17 cellular contexts compared by ENCODE assay signal in genomic region chr11:36110698-36111410, GRCh38.
DNase-seq lines count a peak whose midpoint lies in the region; ATAC-seq, FAIRE-seq and TF ChIP-seq lines count a peak whose summit lies in the region.
"Had no signal": no experiment of that assay in that cellular context is flagged by ENCODE, and none has a peak within 500 bp of the region (broad histone marks: within the 10 kb centered on the region; RNA-seq: fewer than 3 reads in every experiment).

No MANE protein-coding gene starts in this region.

- peaks cover 87% of the 10 kb centered on the region for H3K36me3 Mint-ChIP-seq in nephron progenitor cell (ENCODE audit: low read depth)

- H3K9me3 ChIP-seq in HUES6 (ENCODE audit: control insufficient read depth, insufficient read depth, low read depth, low read length) (peaks cover 25% of the 10 kb centered on the region), K562 (replicated peaks; ENCODE audit: control insufficient read depth, insufficient read depth, low read depth, low read length) (peaks cover 24% of the 10 kb centered on the region), kidney (ENCODE audit: control insufficient read depth in 1 of 2, low read length in 2 of 2) (peaks cover 0 to 9% of the 10 kb centered on the region in 2 donors)
- H3K9me3 ChIP-seq: ascending aorta, colonic mucosa, suprapubic skin had no signal

- POLR2A ChIA-PET in K562 (lab: Yijun Ruan, JAX) = interaction anchor here (0.8 to 1.1 kb wide), 2 partner anchors 10 to 49 kb away, joined by 3 to 4 read pairs; no protein-coding TSS in a partner anchor

- BruUV-seq in K562 (replicated peaks; lab: Mats Ljungman, UMichigan) = no TSS peak

- H4K20me1 ChIP-seq in K562 (replicated peaks; ENCODE audit: control insufficient read depth, insufficient read depth, low read length) = no peaks in the 10 kb centered on the region; the same call in 1 of the 2 replicates

- H3K27ac Mint-ChIP-seq in nephron progenitor cell = peak overlapping the region; percentile 38
- H3K27ac Mint-ChIP-seq: activated B cell treated with CpG ODN at 0.5 μM for 24 hours; T-helper 1 cell treated with Interleukin-12 subunit alpha and Interleukin-12 subunit beta and Interleukin-4 antibody, amounts not matched to agents 30 μg/mL and 1 μg/mL, for 36 hours had no signal

- FAIRE-seq in K562 (lab: Jason Lieb, UNC) (no peak), kidney (lab: Jason Lieb, UNC) (no peak)

- intact Hi-C loops in K562 (cut with micrococcal nuclease) = no loop called here
- intact Hi-C loops in kidney (cut with DNase I) = no loop called here

- H3K79me2 ChIP-seq in K562 (ENCODE audit: control insufficient read depth, insufficient read depth, low read length) = peaks cover 18% of the 10 kb centered on the region

- DNase-seq in NCI-H2081 treated with DMSO at 0.1 percent for 48 hours (lab: John Stamatoyannopoulos, UW) (peak; percentile 76), K562 (ENCODE audit: extremely low read depth in 1 of 4, low spot score in 3 of 4) (no peak), nephron progenitor cell (no peak), kidney (no peak), globus pallidus (ENCODE audit: low spot score) (no peak), GM19240 (ENCODE audit: insufficient read length, low spot score) (no peak)
- DNase-seq: activated B cell treated with CpG ODN at 0.5 μM for 24 hours; Calu3; colonic mucosa; foreskin melanocyte; GDM1; SIG-M5; stimulated activated CD4-positive, alpha-beta T cell treated with anti-CD3 and anti-CD28 coated beads, Interleukin-4, amount 100 ng/mL, for 24 hours had no signal

- H3K27ac ChIP-seq in HUES6 (ENCODE audit: low read depth, low read length) (peak overlapping the region; percentile 98), K562 (ENCODE audit: extremely low read depth, low read depth, low read length) (peak overlapping the region; percentile 48; the same call in 1 of the 3 replicates), kidney (ENCODE audit: low read depth in 2 of 2, low read length in 2 of 2) (no peak overlapping the region)
- H3K27ac ChIP-seq: ascending aorta, colonic mucosa, suprapubic skin had no signal

- ATAC-seq in K562 = no peak

- 55% methylated on average over 7 of the region's 8 CpGs for WGBS in K562 (ENCODE audit: insufficient coverage, low coverage, missing lambda C conversion rate)

- H3K4me3 Mint-ChIP-seq in nephron progenitor cell = no peak overlapping the region
- H3K4me3 Mint-ChIP-seq: activated B cell treated with CpG ODN at 0.5 μM for 24 hours had no signal

- H3K27me3 ChIP-seq in HUES6 (ENCODE audit: control insufficient read depth, insufficient read depth, low read length) (no peaks in the 10 kb centered on the region), K562 (ENCODE audit: control insufficient read depth in 2 of 2, insufficient read depth in 2 of 2, low read length in 2 of 2) (no peaks in the 10 kb centered on the region)
- H3K27me3 ChIP-seq: ascending aorta, colonic mucosa, suprapubic skin had no signal

- CTCF ChIA-PET in K562 (lab: Yijun Ruan, JAX; ENCODE audit: low intra/inter-chr PET ratio) = no interaction called here

- TF ChIP-seq EP300 in K562 (IDR thresholded peaks at IDR 0.05; ENCODE audit: low read length) = no peak

- H3K4me1 ChIP-seq in HUES6 (ENCODE audit: control insufficient read depth, insufficient read depth, low read length) = peaks cover 36% of the 10 kb centered on the region
- peaks cover 29 to 44% of the 10 kb centered on the region in 2 experiments for H3K4me1 ChIP-seq in K562 (replicated peaks in 1 of 2; ENCODE audit: control insufficient read depth in 2 of 2, insufficient read depth in 2 of 2, low read length in 2 of 2)
- no peaks in the 10 kb centered on the region for H3K4me1 ChIP-seq in kidney (ENCODE audit: control insufficient read depth in 1 of 2, insufficient read depth in 1 of 2, low read depth in 1 of 2, low read length in 2 of 2)
- H3K4me1 ChIP-seq: ascending aorta, colonic mucosa, suprapubic skin had no signal

- H3K4me2 ChIP-seq in K562 (ENCODE audit: insufficient read depth, low read length) = no peak overlapping the region; the same call in 1 of the 2 replicates

- H3K9ac ChIP-seq in HUES6 (ENCODE audit: low read length) (peak overlapping the region; percentile 86), K562 (ENCODE audit: insufficient read depth in 1 of 2, low read depth in 2 of 2, low read length in 2 of 2) (no peak overlapping the region; a peak in 1 of 4 replicates), kidney (ENCODE audit: low read length in 2 of 2) (no peak overlapping the region)

- in situ Hi-C loops in K562 (cut with MboI) = no loop called here

- no peak for TF ChIP-seq RAD21 in K562 (CRISPR knock-in tag; conservative IDR thresholded peaks at IDR 0.05 in 1 of 2, IDR thresholded peaks at IDR 0.05 in 1 of 2)

- TF ChIP-seq CTCF in K562 (IDR thresholded peaks at IDR 0.05 in 2 of 3, conservative IDR thresholded peaks at IDR 0.05 in 1 of 3; ENCODE audit: insufficient read depth in 2 of 3, low read depth in 1 of 3, low read length in 3 of 3) = no peak
- no peak for TF ChIP-seq CTCF in nephron progenitor cell (IDR thresholded peaks at IDR 0.05)
- TF ChIP-seq CTCF in kidney (IDR thresholded peaks at IDR 0.05; ENCODE audit: borderline replicate concordance, extremely low read depth, insufficient read depth) = no peak

- H2AFZ ChIP-seq in K562 (ENCODE audit: low read depth, low read length) = no peak overlapping the region

- no peak for TF ChIP-seq POLR2A in K562 (conservative IDR thresholded peaks at IDR 0.05)

- H3K9me1 ChIP-seq in K562 (ENCODE audit: control insufficient read depth, insufficient read depth, low read length) = no peaks in the 10 kb centered on the region

- H3K4me1 Mint-ChIP-seq in nephron progenitor cell = peaks cover 24% of the 10 kb centered on the region
- H3K4me1 Mint-ChIP-seq: activated B cell treated with CpG ODN at 0.5 μM for 24 hours had no signal

- peaks cover 21% of the 10 kb centered on the region for H3K36me3 ChIP-seq in HUES6 (ENCODE audit: control insufficient read depth, insufficient read depth, low read length)
- H3K36me3 ChIP-seq in K562 (ENCODE audit: control insufficient read depth, insufficient read depth, low read length) = peaks cover 6% of the 10 kb centered on the region; the same call in 1 of the 3 replicates
- no peaks in the 10 kb centered on the region for H3K36me3 ChIP-seq in kidney (ENCODE audit: control insufficient read depth in 1 of 2, insufficient read depth in 2 of 2, low read length in 2 of 2)
- H3K36me3 ChIP-seq: ascending aorta, colonic mucosa had no signal

- H3K27me3 Mint-ChIP-seq in nephron progenitor cell (ENCODE audit: low read depth, poor library complexity) = peaks cover 8% of the 10 kb centered on the region

- peaks cover 32% of the 10 kb centered on the region for H3K9me3 Mint-ChIP-seq in nephron progenitor cell

- H3K4me3 ChIP-seq in HUES6 (ENCODE audit: low read depth, low read length) = peak overlapping the region; percentile 33; the same call in 1 of the 2 replicates
- no peak overlapping the region for H3K4me3 ChIP-seq in K562
- H3K4me3 ChIP-seq in kidney (ENCODE audit: low read length in 2 of 2) = no peak overlapping the region
- H3K4me3 ChIP-seq: ascending aorta, colonic mucosa, suprapubic skin had no signal

TF ChIP-seq in K562, 482 proteins besides CTCF, POLR2A, EP300 and RAD21:
- TF ChIP-seq ELK3 (CRISPR knock-in tag; IDR thresholded peaks at IDR 0.05) = no peak
- no peak for TF ChIP-seq PBX2 (CRISPR knock-in tag; IDR thresholded peaks at IDR 0.05; ENCODE audit: low read depth)
- TF ChIP-seq PBX2 (tag; conservative IDR thresholded peaks at IDR 0.05; ENCODE audit: low read depth) = no peak
- TF ChIP-seq, protein P1, sequence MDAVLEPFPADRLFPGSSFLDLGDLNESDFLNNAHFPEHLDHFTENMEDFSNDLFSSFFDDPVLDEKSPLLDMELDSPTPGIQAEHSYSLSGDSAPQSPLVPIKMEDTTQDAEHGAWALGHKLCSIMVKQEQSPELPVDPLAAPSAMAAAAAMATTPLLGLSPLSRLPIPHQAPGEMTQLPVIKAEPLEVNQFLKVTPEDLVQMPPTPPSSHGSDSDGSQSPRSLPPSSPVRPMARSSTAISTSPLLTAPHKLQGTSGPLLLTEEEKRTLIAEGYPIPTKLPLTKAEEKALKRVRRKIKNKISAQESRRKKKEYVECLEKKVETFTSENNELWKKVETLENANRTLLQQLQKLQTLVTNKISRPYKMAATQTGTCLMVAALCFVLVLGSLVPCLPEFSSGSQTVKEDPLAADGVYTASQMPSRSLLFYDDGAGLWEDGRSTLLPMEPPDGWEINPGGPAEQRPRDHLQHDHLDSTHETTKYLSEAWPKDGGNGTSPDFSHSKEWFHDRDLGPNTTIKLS (IDR thresholded peaks at IDR 0.05; ENCODE audit: borderline replicate concordance, low read depth) = no peak

Comparison
In these comparisons a context has a peak if more than half of its experiments do, and no peak if none do; other contexts are left out.
1. H3K27ac ChIP-seq: peak in HUES6 (single experiment) and K562 (single experiment); none in kidney (0 of 2).